In genomic region chr14:31261859-31262739, GRCh38 we compare ENCODE assay signal across 1 cellular context.
TF ChIP-seq lines count a peak whose summit lies in the region.

No MANE protein-coding gene starts in this region.

TF ChIP-seq in HepG2, 621 proteins besides CTCF, POLR2A, EP300 and RAD21 (continued from another document and continues in another):
- peak; percentile 14 for TF ChIP-seq ZNF407 (CRISPR knock-in tag; IDR thresholded peaks at IDR 0.05; ENCODE audit: not compliant biosample characterization)
- peak; percentile 31; the same call in 1 of the 2 replicates for TF ChIP-seq ELF1 (CRISPR knock-in tag; IDR thresholded peaks at IDR 0.05)
- no peak for TF ChIP-seq ZNF160 (CRISPR knock-in tag; IDR thresholded peaks at IDR 0.05)
- TF ChIP-seq RELA (CRISPR knock-in tag; IDR thresholded peaks at IDR 0.05), result no peak; the same call in 1 of the 2 replicates
- no peak for TF ChIP-seq KDM1A (CRISPR knock-in tag; IDR thresholded peaks at IDR 0.05)
- TF ChIP-seq CREB3 (CRISPR knock-in tag; IDR thresholded peaks at IDR 0.05), result no peak
- TF ChIP-seq XRCC5 (optimal IDR thresholded peaks at IDR 0.05; ENCODE audit: low read length), result peak; percentile 69
- TF ChIP-seq ZNF737 (CRISPR knock-in tag; IDR thresholded peaks at IDR 0.05; ENCODE audit: borderline replicate concordance), result no peak
- no peak for TF ChIP-seq HNRNPLL (IDR thresholded peaks at IDR 0.05; ENCODE audit: low read depth, low read length, poor library complexity, severe bottlenecking)
- TF ChIP-seq ZNF589 (CRISPR knock-in tag; conservative IDR thresholded peaks at IDR 0.05), result no peak
- TF ChIP-seq TBX3 (IDR thresholded peaks at IDR 0.05; ENCODE audit: borderline replicate concordance), result peak; percentile 32; the same call in 1 of the 2 replicates
- TF ChIP-seq ATF3 (CRISPR knock-in tag; IDR thresholded peaks at IDR 0.05), result peak; percentile 76; the same call in 1 of the 2 replicates
- no peak for TF ChIP-seq ZNF484 (CRISPR knock-in tag; IDR thresholded peaks at IDR 0.05; ENCODE audit: borderline replicate concordance, low read depth)
- TF ChIP-seq U2AF1 (optimal IDR thresholded peaks at IDR 0.05; ENCODE audit: low read depth, low read length), result no peak
- peak; percentile 85 for TF ChIP-seq ZSCAN25 (CRISPR knock-in tag; IDR thresholded peaks at IDR 0.05)
- peak; percentile 96 for TF ChIP-seq NCOR1 (IDR thresholded peaks at IDR 0.05; ENCODE audit: borderline replicate concordance, low read length)
- peak; percentile 46; the same call in 1 of the 2 replicates for TF ChIP-seq NFYC (CRISPR knock-in tag; IDR thresholded peaks at IDR 0.05)
- no peak for TF ChIP-seq KDM5B (CRISPR knock-in tag; IDR thresholded peaks at IDR 0.05; ENCODE audit: borderline replicate concordance)
- TF ChIP-seq MBD4 (IDR thresholded peaks at IDR 0.05; ENCODE audit: borderline replicate concordance, low read length), result no peak
- peak; percentile 97 for TF ChIP-seq ZNF784 (CRISPR knock-in tag; IDR thresholded peaks at IDR 0.05; ENCODE audit: borderline replicate concordance)
- no peak for TF ChIP-seq ZNF704 (CRISPR knock-in tag; IDR thresholded peaks at IDR 0.05; ENCODE audit: borderline replicate concordance)
- TF ChIP-seq BHLHE40 (IDR thresholded peaks at IDR 0.05; ENCODE audit: low read length), result peak; percentile 94
- peak; percentile 93; the same call in 1 of the 2 replicates for TF ChIP-seq ZSCAN5A (CRISPR knock-in tag; IDR thresholded peaks at IDR 0.05; ENCODE audit: borderline replicate concordance)
- TF ChIP-seq BRF2 (CRISPR knock-in tag; IDR thresholded peaks at IDR 0.05), result peak; percentile 96
- TF ChIP-seq DZIP1 (CRISPR knock-in tag; IDR thresholded peaks at IDR 0.05), result no peak
- peak; percentile 98 for TF ChIP-seq ZBTB34 (CRISPR knock-in tag; IDR thresholded peaks at IDR 0.05)
- TF ChIP-seq ZNF883 (CRISPR knock-in tag; IDR thresholded peaks at IDR 0.05; ENCODE audit: not compliant biosample characterization), result no peak
- no peak for TF ChIP-seq ZNF616 (CRISPR knock-in tag; IDR thresholded peaks at IDR 0.05; ENCODE audit: low read depth)
- peak; percentile 84 for TF ChIP-seq NFATC3 (CRISPR knock-in tag; IDR thresholded peaks at IDR 0.05)
- TF ChIP-seq HMGXB4 (CRISPR knock-in tag; IDR thresholded peaks at IDR 0.05; ENCODE audit: borderline replicate concordance in 1 of 2, low read depth in 1 of 2), result peak in 1 of 2 experiments; percentile 25; a peak in 1 of 4 replicates
- peak; percentile 94 for TF ChIP-seq TBX2 (CRISPR knock-in tag; IDR thresholded peaks at IDR 0.05; ENCODE audit: borderline replicate concordance)
- TF ChIP-seq ZFP90 (CRISPR knock-in tag; IDR thresholded peaks at IDR 0.05; ENCODE audit: borderline replicate concordance), result no peak; the same call in none of the 2 replicates
- TF ChIP-seq ZNF556 (CRISPR knock-in tag; IDR thresholded peaks at IDR 0.05; ENCODE audit: borderline replicate concordance), result no peak; the same call in 1 of the 2 replicates
- peak; percentile 36; the same call in 1 of the 2 replicates for TF ChIP-seq ZNF367 (CRISPR knock-in tag; IDR thresholded peaks at IDR 0.05; ENCODE audit: borderline replicate concordance)
- TF ChIP-seq CSRNP2 (CRISPR knock-in tag; conservative IDR thresholded peaks at IDR 0.05; ENCODE audit: low read depth), result no peak
